In genomic region chr2:64939332-64939917, GRCh38 we compare ENCODE assay signal across 9 cellular contexts. TPM values are rescaled to one million over a fixed set of nuclear protein-coding genes. Genes with fewer than 3 reads are reported as not detected.
DNase-seq lines count a peak whose midpoint lies in the region; ATAC-seq and TF ChIP-seq lines count a peak whose summit lies in the region.
"Had no signal": no experiment of that assay in that cellular context is flagged by ENCODE, and none has a peak within 500 bp of the region (broad histone marks: within the 10 kb centered on the region; RNA-seq: fewer than 3 reads in every experiment).

No MANE protein-coding gene starts in this region.

- no peaks in the 10 kb centered on the region for H3K27me3 Mint-ChIP-seq in activated CD8-positive, alpha-beta memory T cell treated with anti-CD3 and anti-CD28 coated beads, Interleukin-2, amount 10 ng/mL, durations not matched to agents 7 days and 5 days
- H3K27me3 Mint-ChIP-seq in activated naive CD4-positive, alpha-beta T cell treated with anti-CD3 and anti-CD28 coated beads for 36 hours (ENCODE audit: low read depth), result no peaks in the 10 kb centered on the region

- H3K9ac ChIP-seq in OCI-LY1 (ENCODE audit: low read length), result peak overlapping the region; percentile 51

- H3K4me3 ChIP-seq in OCI-LY1 (ENCODE audit: low read depth, low read length, poor library complexity, severe bottlenecking), result peak overlapping the region; percentile 45
- H3K4me3 ChIP-seq: ovary had no signal

- no peaks in the 10 kb centered on the region; the same call in 1 of the 2 replicates for H3K36me3 ChIP-seq in OCI-LY1 (ENCODE audit: insufficient read depth, low read length)
- H3K36me3 ChIP-seq: ovary had no signal

- H3K9me3 ChIP-seq in OCI-LY1 (ENCODE audit: low read length), result peaks cover 4% of the 10 kb centered on the region; the same call in 1 of the 2 replicates
- H3K9me3 ChIP-seq: ovary had no signal

- no peaks in the 10 kb centered on the region for H3K27me3 ChIP-seq in OCI-LY1 (ENCODE audit: insufficient read depth, low read length)
- H3K27me3 ChIP-seq: ovary had no signal

- peak; percentile 54 for DNase-seq in activated CD8-positive, alpha-beta memory T cell treated with anti-CD3 and anti-CD28 coated beads, Interleukin-2, amount 10 ng/mL, durations not matched to agents 7 days and 5 days
- no peak for DNase-seq in activated CD8-positive, alpha-beta memory T cell treated with anti-CD3 and anti-CD28 coated beads, Interleukin-2, amount 50 U/mL, for 48 hours
- no peak for DNase-seq in stimulated activated effector memory CD8-positive, alpha-beta T cell treated with anti-CD3 and anti-CD28 coated beads, Interleukin-12 subunit alpha, Interleukin-12 subunit beta, amount 100 ng/mL, for 72 hours (ENCODE audit: low spot score in 2 of 2)
- DNase-seq in activated naive CD4-positive, alpha-beta T cell treated with anti-CD3 and anti-CD28 coated beads for 36 hours, result no peak
- DNase-seq in NCI-H1694 (lab: John Stamatoyannopoulos, UW), result no peak
- DNase-seq: ovary had no signal

- CTCF ChIA-PET in activated CD8-positive, alpha-beta memory T cell treated with anti-CD3 and anti-CD28 coated beads, Interleukin-2, amount 10 ng/mL, durations not matched to agents 7 days and 5 days (lab: Charles Lee), result interaction anchor here (1.0 to 1.3 kb wide), 2 partner anchors 40 to 101 kb away, joined by 4 read pairs; no protein-coding TSS in a partner anchor
- CTCF ChIA-PET in activated naive CD4-positive, alpha-beta T cell treated with anti-CD3 and anti-CD28 coated beads for 36 hours (lab: Charles Lee), result interaction anchor here (0.9 kb wide), 1 partner anchor 21 kb away, joined by 3 read pairs; no protein-coding TSS in a partner anchor

- H3K9me3 Mint-ChIP-seq in activated CD8-positive, alpha-beta memory T cell treated with anti-CD3 and anti-CD28 coated beads, Interleukin-2, amount 10 ng/mL, durations not matched to agents 7 days and 5 days (ENCODE audit: low read depth), result peaks cover 4% of the 10 kb centered on the region
- no peaks in the 10 kb centered on the region for H3K9me3 Mint-ChIP-seq in stimulated activated effector memory CD8-positive, alpha-beta T cell treated with anti-CD3 and anti-CD28 coated beads, Interleukin-12 subunit alpha, Interleukin-12 subunit beta, amount 100 ng/mL, for 72 hours
- H3K9me3 Mint-ChIP-seq in activated naive CD4-positive, alpha-beta T cell treated with anti-CD3 and anti-CD28 coated beads for 36 hours, result peaks cover 5% of the 10 kb centered on the region

- H3K4me1 Mint-ChIP-seq in activated CD8-positive, alpha-beta memory T cell treated with anti-CD3 and anti-CD28 coated beads, Interleukin-2, amount 10 ng/mL, durations not matched to agents 7 days and 5 days, result peaks cover 39% of the 10 kb centered on the region
- peaks cover 24% of the 10 kb centered on the region for H3K4me1 Mint-ChIP-seq in stimulated activated effector memory CD8-positive, alpha-beta T cell treated with anti-CD3 and anti-CD28 coated beads, Interleukin-12 subunit alpha, Interleukin-12 subunit beta, amount 100 ng/mL, for 72 hours
- H3K4me1 Mint-ChIP-seq in activated naive CD4-positive, alpha-beta T cell treated with anti-CD3 and anti-CD28 coated beads for 36 hours (ENCODE audit: low read depth), result peaks cover 5% of the 10 kb centered on the region

- H3K4me2 ChIP-seq in OCI-LY1 (ENCODE audit: low read length), result peak overlapping the region; percentile 71

- H3K4me1 ChIP-seq in OCI-LY1 (ENCODE audit: insufficient read depth, low read length, severe bottlenecking), result peaks cover 51% of the 10 kb centered on the region

- H2AFZ ChIP-seq in OCI-LY1 (ENCODE audit: low read length), result no peak overlapping the region

- H3K27ac Mint-ChIP-seq in activated CD8-positive, alpha-beta memory T cell treated with anti-CD3 and anti-CD28 coated beads, Interleukin-2, amount 10 ng/mL, durations not matched to agents 7 days and 5 days, result peak overlapping the region; percentile 54
- no peak overlapping the region for H3K27ac Mint-ChIP-seq in stimulated activated effector memory CD8-positive, alpha-beta T cell treated with anti-CD3 and anti-CD28 coated beads, Interleukin-12 subunit alpha, Interleukin-12 subunit beta, amount 100 ng/mL, for 72 hours
- no peak overlapping the region for H3K27ac Mint-ChIP-seq in activated naive CD4-positive, alpha-beta T cell treated with anti-CD3 and anti-CD28 coated beads for 36 hours

- H3K36me3 Mint-ChIP-seq in activated CD8-positive, alpha-beta memory T cell treated with anti-CD3 and anti-CD28 coated beads, Interleukin-2, amount 10 ng/mL, durations not matched to agents 7 days and 5 days, result peaks cover 3% of the 10 kb centered on the region
- no peaks in the 10 kb centered on the region for H3K36me3 Mint-ChIP-seq in stimulated activated effector memory CD8-positive, alpha-beta T cell treated with anti-CD3 and anti-CD28 coated beads, Interleukin-12 subunit alpha, Interleukin-12 subunit beta, amount 100 ng/mL, for 72 hours
- H3K36me3 Mint-ChIP-seq in activated naive CD4-positive, alpha-beta T cell treated with anti-CD3 and anti-CD28 coated beads for 36 hours (ENCODE audit: low read depth), result no peaks in the 10 kb centered on the region

- no peaks in the 10 kb centered on the region for H3F3A ChIP-seq in OCI-LY1 (ENCODE audit: insufficient read depth, low read length)

- peak overlapping the region; percentile 93 for H3K27ac ChIP-seq in OCI-LY1 (ENCODE audit: low read depth, low read length, poor library complexity, severe bottlenecking)
- H3K27ac ChIP-seq: ovary had no signal

- ATAC-seq in activated CD8-positive, alpha-beta memory T cell treated with anti-CD3 and anti-CD28 coated beads, Interleukin-2, amount 10 ng/mL, durations not matched to agents 7 days and 5 days, result peak; percentile 67
- peak; percentile 47 for ATAC-seq in HG02759 (IDR thresholded peaks at IDR 0.05; ENCODE audit: unreplicated experiment)
- peak; percentile 64 for ATAC-seq in stimulated activated effector memory CD8-positive, alpha-beta T cell treated with anti-CD3 and anti-CD28 coated beads, Interleukin-12 subunit alpha, Interleukin-12 subunit beta, amount 100 ng/mL, for 72 hours
- ATAC-seq in GM18858 (IDR thresholded peaks at IDR 0.05; ENCODE audit: unreplicated experiment), result no peak

- intact Hi-C loops in activated naive CD4-positive, alpha-beta T cell treated with anti-CD3 and anti-CD28 coated beads for 36 hours (cut with micrococcal nuclease), result no loop called here

- no peaks in the 10 kb centered on the region for H3K9me2 ChIP-seq in OCI-LY1 (ENCODE audit: low read depth, low read length)

- TF ChIP-seq CTCF in OCI-LY1 (IDR thresholded peaks at IDR 0.05; ENCODE audit: low read length), result no peak

- H4K20me1 ChIP-seq in OCI-LY1 (ENCODE audit: insufficient read depth, low read length), result no peaks in the 10 kb centered on the region

- H3K4me3 Mint-ChIP-seq in activated CD8-positive, alpha-beta memory T cell treated with anti-CD3 and anti-CD28 coated beads, Interleukin-2, amount 10 ng/mL, durations not matched to agents 7 days and 5 days, result peak overlapping the region; percentile 11
- H3K4me3 Mint-ChIP-seq in stimulated activated effector memory CD8-positive, alpha-beta T cell treated with anti-CD3 and anti-CD28 coated beads, Interleukin-12 subunit alpha, Interleukin-12 subunit beta, amount 100 ng/mL, for 72 hours, result peak overlapping the region; percentile 23
- H3K4me3 Mint-ChIP-seq in activated naive CD4-positive, alpha-beta T cell treated with anti-CD3 and anti-CD28 coated beads for 36 hours, result no peak overlapping the region

- no peaks in the 10 kb centered on the region for H3K79me2 ChIP-seq in OCI-LY1 (ENCODE audit: insufficient read depth, low read length)

RNA-seq across cellular contexts. Expression of gene SLC1A4, which starts 49.8 kb away (rescaled TPM):
- 100 to 1,000 TPM in 1 of 2 experiments, 10 to 100 TPM in 1; 61.7 to 113 TPM for total RNA-seq in activated CD8-positive, alpha-beta memory T cell treated with anti-CD3 and anti-CD28 coated beads, Interleukin-2, amount 10 ng/mL, durations not matched to agents 7 days and 5 days
- 1 to 10 TPM; 8.3 to 8.7 TPM for total RNA-seq in activated naive CD4-positive, alpha-beta T cell treated with anti-CD3 and anti-CD28 coated beads for 36 hours

Comparison
In these comparisons a context has a peak if more than half of its experiments do, and no peak if none do; other contexts are left out.
1. RNA of gene SLC1A4, which starts 49.8 kb away (total RNA-seq): 61.7 to 113 TPM in activated CD8-positive, alpha-beta memory T cell treated with anti-CD3 and anti-CD28 coated beads, Interleukin-2, amount 10 ng/mL, durations not matched to agents 7 days and 5 days; 8.3 to 8.7 TPM in activated naive CD4-positive, alpha-beta T cell treated with anti-CD3 and anti-CD28 coated beads for 36 hours; every median in the first group is over 4 times any median in the second.